Comparison of ENCODE assay signal across 8 cellular contexts in the genomic region with DNA sequence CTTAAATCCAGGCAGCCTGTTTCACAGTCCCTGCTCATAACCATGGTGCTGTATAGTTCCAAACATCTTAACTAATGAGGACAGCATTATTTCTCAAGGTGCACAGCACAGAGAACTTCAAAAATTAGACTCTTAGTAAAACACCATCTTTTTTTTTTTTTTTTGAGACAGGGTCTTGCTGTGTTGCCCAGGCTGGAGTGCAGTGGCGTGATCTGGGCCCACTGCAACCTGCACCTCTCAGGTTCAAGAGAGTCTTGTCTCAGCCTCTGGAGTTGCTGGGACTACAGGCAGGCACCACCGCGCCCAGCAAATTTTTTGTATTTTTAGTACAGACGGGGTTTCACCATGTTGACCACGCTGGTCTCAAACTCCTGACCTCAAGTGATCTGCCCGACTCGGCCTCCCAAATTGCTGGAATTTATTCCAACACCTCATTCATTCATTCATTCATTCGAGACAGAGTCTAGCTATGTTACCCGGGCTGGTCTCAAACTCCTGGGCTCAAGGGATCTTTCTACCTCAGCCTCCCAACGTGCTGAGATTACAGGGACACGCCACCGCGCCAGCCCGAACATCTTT. TPM values are rescaled to one million over a fixed set of nuclear protein-coding genes. Genes with fewer than 3 reads are reported as not detected.
DNase-seq lines count a peak whose midpoint lies in the region; ATAC-seq and TF ChIP-seq lines count a peak whose summit lies in the region.

No MANE protein-coding gene starts in this region.

- H3K36me3 ChIP-seq in heart right ventricle (peaks cover 0 to 16% (median 5%) of the 10 kb centered on the region in 9 donors), lung (ENCODE audit: control insufficient read depth in 2 of 2, insufficient read depth in 2 of 2, low read length in 2 of 2) (no peaks in the 10 kb centered on the region), uterus (no peaks in the 10 kb centered on the region)

- in situ Hi-C loops in astrocyte of the cerebellum (cut with HindIII; ENCODE audit: low sequenced_read_pairs) = no loop called here

- TF ChIP-seq POLR2A in uterus (IDR thresholded peaks at IDR 0.05) = no peak

- TF ChIP-seq CTCF in heart right ventricle (IDR thresholded peaks at IDR 0.05) = no peak
- TF ChIP-seq CTCF in astrocyte of the cerebellum (IDR thresholded peaks at IDR 0.05; ENCODE audit: low read depth, low read length, missing control alignments) = no peak
- no peak for TF ChIP-seq CTCF in lung (IDR thresholded peaks at IDR 0.05; ENCODE audit: control extremely low read depth, extremely low read depth)
- TF ChIP-seq CTCF in uterus (IDR thresholded peaks at IDR 0.05) = no peak

- 38 to 43% methylated on average over 14 of the region's 14 CpGs for WGBS in heart right ventricle, 2 donors
- WGBS in lung, 2 donors = 40 to 41% methylated on average over 14 of the region's 14 CpGs

- H3K4me1 ChIP-seq in heart right ventricle = peaks cover 2 to 19% (median 16%) of the 10 kb centered on the region in 9 donors
- H3K4me1 ChIP-seq in lung (ENCODE audit: control insufficient read depth in 2 of 2, insufficient read depth in 2 of 2, low read length in 2 of 2) = peaks cover 0 to 2% of the 10 kb centered on the region in 2 donors
- no peaks in the 10 kb centered on the region for H3K4me1 ChIP-seq in uterus

- H3K27ac ChIP-seq in heart right ventricle = peak overlapping the region; percentile 90 to 100 (median 96)
- H3K27ac ChIP-seq in lung (ENCODE audit: low read depth in 1 of 2, low read length in 1 of 2) = peak overlapping the region; percentile 97 to 99
- peak overlapping the region; percentile 89 to 95 for H3K27ac ChIP-seq in uterus

- no peaks in the 10 kb centered on the region for H3K9me3 ChIP-seq in heart right ventricle
- no peaks in the 10 kb centered on the region for H3K9me3 ChIP-seq in lung (ENCODE audit: control insufficient read depth in 2 of 2, insufficient read depth in 1 of 2, low read length in 1 of 2)
- no peaks in the 10 kb centered on the region for H3K9me3 ChIP-seq in uterus

- H3K4me3 ChIP-seq in heart right ventricle = peak overlapping the region; percentile 64 to 96 (median 79)
- H3K4me3 ChIP-seq in astrocyte of the cerebellum (ENCODE audit: low read depth, low read length) = peak overlapping the region; percentile 71
- peak overlapping the region; percentile 82 for H3K4me3 ChIP-seq in lung
- H3K4me3 ChIP-seq in uterus = peak overlapping the region; percentile 64 to 65

- intact Hi-C loops in heart right ventricle (cut with DNase I) = loop anchor here in 6 of 10 donors (2.0 to 10.0 kb wide), 5 partner anchors 54 to 127 kb away; a partner anchor contains a TSS
- intact Hi-C loops in Right ventricle myocardium superior (cut with DNase I) = loop anchor here (10.0 kb wide), 1 partner anchor 57 kb away; a partner anchor contains a TSS
- intact Hi-C loops in uterus (cut with DNase I; ENCODE audit: low total_unique reads) = no loop called here

- H3K27me3 ChIP-seq in heart right ventricle (no peaks in the 10 kb centered on the region), lung (ENCODE audit: control insufficient read depth, insufficient read depth) (no peaks in the 10 kb centered on the region), uterus (no peaks in the 10 kb centered on the region)

- ATAC-seq in heart right ventricle (no peak), Right ventricle myocardium superior (ENCODE audit: poor library complexity) (no peak), lung (ENCODE audit: insufficient read depth, low FRiP score) (no peak), HG03565 (IDR thresholded peaks at IDR 0.05; ENCODE audit: unreplicated experiment) (no peak)

- DNase-seq in heart right ventricle (no peak), Right ventricle myocardium superior (no peak), astrocyte of the cerebellum (ENCODE audit: low read depth) (no peak), lung (ENCODE audit: low spot score) (no peak), uterus (no peak), DMS53 treated with DMSO at 0.1 percent for 48 hours (lab: John Stamatoyannopoulos, UW; ENCODE audit: unreplicated experiment) (no peak), mesenteric fat pad (ENCODE audit: low spot score) (no peak)

RNA-seq across cellular contexts. Expression of a gene that starts 0.5 kb away (rescaled TPM):
- 10 to 100 TPM in 1 of 10 donors, 1 to 10 TPM in 9; 5.5 to 10.7 (median 8.3) TPM for total RNA-seq in heart right ventricle
- polyA plus RNA-seq in heart right ventricle = 1 to 10 TPM; 6.4 to 6.9 TPM
- 7.6 TPM for total RNA-seq in Right ventricle myocardium superior
- 10 to 100 TPM; 22.1 to 25.8 TPM for total RNA-seq in lung
- 10 to 100 TPM; 14.0 to 15.1 TPM for polyA plus RNA-seq in lung
- total RNA-seq in uterus = 10 to 100 TPM in 1 of 4 donors, 1 to 10 TPM in 3; 1.5 to 14.0 (median 6.1) TPM
- 17.8 TPM for total RNA-seq in mesenteric fat pad

RNA-seq across cellular contexts. Expression of a gene that starts 54.6 kb away (rescaled TPM):
- total RNA-seq in heart right ventricle (10 to 100 TPM; 16.8 to 41.7 (median 26.8) TPM), Right ventricle myocardium superior (29.1 TPM), lung (10 to 100 TPM; 12.1 to 53.1 TPM), uterus (10 to 100 TPM; 24.5 to 91.7 (median 30.2) TPM), mesenteric fat pad (94.2 TPM)
- polyA plus RNA-seq in heart right ventricle (100 to 1,000 TPM in 1 of 2 donors, 10 to 100 TPM in 1; 63.7 to 129 TPM), lung (10 to 100 TPM; 11.8 to 34.7 TPM)
